10 cellular contexts compared by ENCODE assay signal in the genomic region with DNA sequence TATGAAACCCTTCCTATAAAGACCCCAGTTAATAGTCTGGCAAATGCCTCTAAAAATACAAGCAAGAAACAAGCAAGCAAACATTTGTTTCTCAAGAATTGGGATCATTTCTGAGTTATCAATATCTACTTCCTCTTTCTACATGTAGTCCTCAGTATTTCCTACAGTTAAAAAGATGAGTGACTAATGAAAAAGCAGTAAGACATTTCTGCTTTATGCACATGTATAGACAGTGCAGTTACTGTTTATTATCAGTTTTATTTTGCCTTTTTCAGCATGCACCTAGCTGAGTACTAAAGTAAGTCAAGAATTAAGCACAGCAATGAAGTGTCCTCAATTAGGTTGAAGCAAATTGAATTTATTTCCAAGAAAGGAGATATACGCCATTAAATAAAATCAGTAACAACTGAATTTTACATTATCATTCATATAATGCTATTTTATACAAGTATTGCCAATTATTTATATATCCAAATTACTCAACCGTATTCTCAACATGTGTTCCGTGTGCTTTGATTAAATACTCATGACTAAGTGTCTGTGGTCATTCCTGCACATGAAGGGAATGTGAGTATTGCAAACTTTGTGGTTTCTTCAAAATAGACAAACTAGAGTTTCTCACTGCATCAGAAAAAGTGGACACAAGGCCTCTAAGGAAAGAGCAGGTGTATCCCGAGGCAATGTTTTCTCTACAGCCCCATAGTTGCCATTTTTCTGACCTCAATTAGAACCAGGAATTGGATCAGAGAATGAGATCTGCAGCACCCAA.
DNase-seq lines count a peak whose midpoint lies in the region; ATAC-seq and TF ChIP-seq lines count a peak whose summit lies in the region.
"Had no signal": no experiment of that assay in that cellular context is flagged by ENCODE, and none has a peak within 500 bp of the region (broad histone marks: within the 10 kb centered on the region; RNA-seq: fewer than 3 reads in every experiment).

No MANE protein-coding gene starts in this region.

- H2BK15ac ChIP-seq in mesenchymal stem cell (ENCODE audit: low read depth, poor library complexity, severe bottlenecking): no peak overlapping the region

- no peak overlapping the region for H3K9ac ChIP-seq in mesenchymal stem cell (ENCODE audit: low read length)

- ATAC-seq in GM18858 (IDR thresholded peaks at IDR 0.05; ENCODE audit: unreplicated experiment) (peak; percentile 70), HG03442 (IDR thresholded peaks at IDR 0.05; ENCODE audit: unreplicated experiment) (peak; percentile 63), HG02852 (IDR thresholded peaks at IDR 0.05; ENCODE audit: unreplicated experiment) (no peak)
- ATAC-seq: gastrocnemius medialis had no signal

- no peaks in the 10 kb centered on the region for H3K9me3 ChIP-seq in mesenchymal stem cell (ENCODE audit: control insufficient read depth, low read length)
- H3K9me3 ChIP-seq in A673 (ENCODE audit: low read depth, low read length, poor library complexity, severe bottlenecking): no peaks in the 10 kb centered on the region
- H3K9me3 ChIP-seq: gastrocnemius medialis had no signal

- no peak overlapping the region for H2AFZ ChIP-seq in mesenchymal stem cell (ENCODE audit: low read depth, low read length)

- no peaks in the 10 kb centered on the region for H3K79me1 ChIP-seq in mesenchymal stem cell (replicated peaks; ENCODE audit: low read length, poor library complexity, severe bottlenecking)

- H3K27me3 ChIP-seq in mesenchymal stem cell (ENCODE audit: control insufficient read depth in 1 of 2, insufficient read depth in 1 of 2, low read length in 2 of 2) (peaks cover 0 to 19% of the 10 kb centered on the region in 2 experiments), A673 (replicated peaks; ENCODE audit: insufficient read depth, low read depth, low read length, poor library complexity) (no peaks in the 10 kb centered on the region)
- H3K27me3 ChIP-seq: gastrocnemius medialis had no signal

- no peak overlapping the region for H3K23ac ChIP-seq in mesenchymal stem cell (ENCODE audit: low read length in 2 of 2)

- H3K4me2 ChIP-seq in mesenchymal stem cell (ENCODE audit: low read length, poor library complexity, severe bottlenecking): no peak overlapping the region

- no peak overlapping the region for H2AK5ac ChIP-seq in mesenchymal stem cell (ENCODE audit: low read length, severe bottlenecking)

- H2BK120ac ChIP-seq in mesenchymal stem cell (ENCODE audit: low read depth, low read length): no peak overlapping the region

- CTCF ChIA-PET in A673 (lab: Charles Lee): no interaction called here

- no peak overlapping the region for H3K18ac ChIP-seq in mesenchymal stem cell (ENCODE audit: low read depth in 1 of 2, low read length in 2 of 2)

- no TSS peak for BruUV-seq in A673 (replicated peaks; lab: Mats Ljungman, UMichigan)

- H3K4me1 ChIP-seq in mesenchymal stem cell (ENCODE audit: control insufficient read depth, insufficient read depth, low read depth, low read length): no peaks in the 10 kb centered on the region
- H3K4me1 ChIP-seq in A673 (ENCODE audit: insufficient read depth, low read length, poor library complexity, severe bottlenecking): no peaks in the 10 kb centered on the region
- H3K4me1 ChIP-seq: gastrocnemius medialis had no signal

- H2BK12ac ChIP-seq in mesenchymal stem cell (ENCODE audit: low read length in 2 of 2): no peak overlapping the region

- intact Hi-C loops in A673 (cut with micrococcal nuclease; ENCODE audit: unreplicated experiment): loop anchor here (10.0 kb wide), 1 partner anchor 157 kb away; the partner anchor contains the start of gene MARCKS

- TF ChIP-seq CTCF in A673 (conservative IDR thresholded peaks at IDR 0.05; ENCODE audit: low read depth, low read length): no peak

- H3K14ac ChIP-seq in mesenchymal stem cell (ENCODE audit: low read length in 2 of 2): no peak overlapping the region

- H4K8ac ChIP-seq in mesenchymal stem cell (ENCODE audit: low read length): no peak overlapping the region

- H3K4me3 ChIP-seq in mesenchymal stem cell (ENCODE audit: insufficient read depth in 1 of 2, low read depth in 1 of 2, low read length in 2 of 2): no peak overlapping the region
- no peak overlapping the region for H3K4me3 ChIP-seq in A673 (ENCODE audit: low read depth, low read length, poor library complexity, severe bottlenecking)
- H3K4me3 ChIP-seq: gastrocnemius medialis had no signal

- whole genome bisulfite sequencing in mesenchymal stem cell: under 1% methylated on average over 3 of the region's 4 CpGs

- POLR2A ChIA-PET in A673 (lab: Charles Lee; ENCODE audit: low non-redundant PET): no interaction called here

- no peak overlapping the region for H3K27ac ChIP-seq in mesenchymal stem cell (ENCODE audit: low read length, poor library complexity, severe bottlenecking)
- no peak overlapping the region for H3K27ac ChIP-seq in A673 (ENCODE audit: low read depth, low read length, poor library complexity, severe bottlenecking)
- H3K27ac ChIP-seq: gastrocnemius medialis had no signal

- no peak overlapping the region for H3K4ac ChIP-seq in mesenchymal stem cell (ENCODE audit: low read depth in 1 of 2, low read length in 2 of 2)

- no peak overlapping the region for H2BK5ac ChIP-seq in mesenchymal stem cell (ENCODE audit: low read depth, low read length, poor library complexity, severe bottlenecking)

- H4K91ac ChIP-seq in mesenchymal stem cell (ENCODE audit: low read length): no peak overlapping the region

- peak; percentile 21 for DNase-seq in SW480 (ENCODE audit: low spot score)
- peak; percentile 92 for DNase-seq in mesenchymal stem cell
- no peak for DNase-seq in NCI-H1105 treated with DMSO at 0.1 percent for 48 hours (lab: John Stamatoyannopoulos, UW)
- no peak for DNase-seq in Ammon's horn (ENCODE audit: low spot score)
- no peak for DNase-seq in A673 (ENCODE audit: low spot score)
- DNase-seq: gastrocnemius medialis, nucleus accumbens had no signal

- no peaks in the 10 kb centered on the region for H3K36me3 ChIP-seq in mesenchymal stem cell (ENCODE audit: control insufficient read depth in 1 of 2, insufficient read depth in 2 of 2, low read depth in 1 of 2, low read length in 2 of 2)
- H3K36me3 ChIP-seq in A673 (ENCODE audit: insufficient read depth, low read length, poor library complexity, severe bottlenecking): no peaks in the 10 kb centered on the region
- H3K36me3 ChIP-seq: gastrocnemius medialis had no signal

Comparison
In these comparisons a context has a peak if more than half of its experiments do, and no peak if none do; other contexts are left out.
1. DNase-seq: peak in SW480 (single experiment) and mesenchymal stem cell (single experiment); none in NCI-H1105 treated with DMSO at 0.1 percent for 48 hours (single experiment), Ammon's horn (single experiment) and A673 (single experiment).